In genomic region chr6:4256969-4257368, GRCh38 we compare ENCODE assay signal across 30 cellular contexts.
DNase-seq lines count a peak whose midpoint lies in the region; ATAC-seq and TF ChIP-seq lines count a peak whose summit lies in the region.
"Had no signal": no experiment of that assay in that cellular context is flagged by ENCODE, and none has a peak within 500 bp of the region (broad histone marks: within the 10 kb centered on the region; RNA-seq: fewer than 3 reads in every experiment).

No MANE protein-coding gene starts in this region.

- DNase-seq in AG09309 (ENCODE audit: low read depth) (peak; percentile 1), GM04503 (ENCODE audit: low read depth) (peak; percentile 4), amniotic epithelial cell (ENCODE audit: low read depth) (peak; percentile 84), iris pigment epithelial cell (ENCODE audit: low read depth) (peak; percentile 35), Caco-2 (no peak), mesenteric fat pad (ENCODE audit: low spot score) (no peak)
- no peak for DNase-seq in effector CD4-positive, alpha-beta T cell
- DNase-seq: activated CD4-positive, alpha-beta memory T cell treated with anti-CD3 and anti-CD28 coated beads, Interleukin-2, amount 10 ng/mL, durations not matched to agents 7 days and 5 days; activated CD4-positive, alpha-beta T cell treated with anti-CD3 and anti-CD28 coated beads for 1 hour; activated CD8-positive, alpha-beta memory T cell treated with anti-CD3 and anti-CD28 coated beads, Interleukin-2, amount 50 U/mL, for 48 hours; activated naive CD4-positive, alpha-beta T cell treated with anti-CD3 and anti-CD28 coated beads, Interleukin-2, amount 50 U/mL, for 16 hours; amniotic stem cell; CD8-positive, alpha-beta memory T cell; DMS153; effector CD8-positive, alpha-beta T cell; glutamatergic neuron; islet precursor cell; left ventricle myocardium inferior; NCI-H1048; NCI-H1694; NCI-H510A; stimulated activated CD4-positive, alpha-beta T cell treated with anti-CD3 and anti-CD28 coated beads, Interleukin-2, amount 100 ng/mL, for 24 hours; stimulated activated naive CD8-positive, alpha-beta T cell treated with anti-CD3 and anti-CD28 coated beads, Interleukin-15, Interleukin-2, amounts not matched to agents 100 U/mL and 50 U/mL, for 24 hours; T-helper 17 cell had no signal

- H3K4me3 Mint-ChIP-seq in Caco-2 (ENCODE audit: unreplicated experiment): no peak overlapping the region
- H3K4me3 Mint-ChIP-seq: activated CD4-positive, alpha-beta memory T cell treated with anti-CD3 and anti-CD28 coated beads, Interleukin-2, amount 10 ng/mL, durations not matched to agents 7 days and 5 days; activated T-helper 17 cell treated with anti-CD3 and anti-CD28 coated beads, Interleukin-2, amount 50 U/mL, for 72 hours; B cell; CD8-positive, alpha-beta memory T cell; T-helper 17 cell had no signal

- POLR2A ChIA-PET in Caco-2 (lab: Charles Lee): no interaction called here

- CTCF ChIA-PET in Caco-2 (lab: Charles Lee): no interaction called here

- H3K27ac Mint-ChIP-seq in Caco-2 (ENCODE audit: unreplicated experiment): no peak overlapping the region
- H3K27ac Mint-ChIP-seq: activated CD4-positive, alpha-beta memory T cell treated with anti-CD3 and anti-CD28 coated beads, Interleukin-2, amount 10 ng/mL, durations not matched to agents 7 days and 5 days; activated T-helper 17 cell treated with anti-CD3 and anti-CD28 coated beads, Interleukin-2, amount 50 U/mL, for 72 hours; B cell; T-helper 17 cell had no signal

- H3K4me3 ChIP-seq in AG09309 (ENCODE audit: control insufficient read depth, low read depth, low read length) (no peak overlapping the region), Caco-2 (ENCODE audit: low read depth, low read length) (no peak overlapping the region)
- H3K4me3 ChIP-seq: breast epithelium, left ventricle myocardium inferior had no signal

- peaks cover 5% of the 10 kb centered on the region for H3K36me3 Mint-ChIP-seq in Caco-2 (ENCODE audit: insufficient read depth, unreplicated experiment)
- H3K36me3 Mint-ChIP-seq: CD8-positive, alpha-beta memory T cell had no signal

- no peaks in the 10 kb centered on the region for H3K36me3 ChIP-seq in Caco-2 (ENCODE audit: control insufficient read depth, insufficient read depth, low read length)
- H3K36me3 ChIP-seq: breast epithelium, left ventricle myocardium inferior had no signal

- no peaks in the 10 kb centered on the region for H3K9me3 ChIP-seq in Caco-2
- H3K9me3 ChIP-seq: breast epithelium, left ventricle myocardium inferior had no signal

- H3K4me1 Mint-ChIP-seq in Caco-2 (ENCODE audit: low read depth, unreplicated experiment): peaks cover 10% of the 10 kb centered on the region
- H3K4me1 Mint-ChIP-seq: activated CD4-positive, alpha-beta memory T cell treated with anti-CD3 and anti-CD28 coated beads, Interleukin-2, amount 10 ng/mL, durations not matched to agents 7 days and 5 days; activated T-helper 17 cell treated with anti-CD3 and anti-CD28 coated beads, Interleukin-2, amount 50 U/mL, for 72 hours; B cell; CD8-positive, alpha-beta memory T cell; T-helper 17 cell had no signal

- TF ChIP-seq CTCF in AG09309 (IDR thresholded peaks at IDR 0.05; ENCODE audit: control insufficient read depth, insufficient read depth, low read depth, low read length, missing control alignments) (no peak), Caco-2 (IDR thresholded peaks at IDR 0.05; ENCODE audit: insufficient read depth in 1 of 2, low read depth in 1 of 2, low read length in 1 of 2, severe bottlenecking in 1 of 2, unreplicated experiment in 1 of 2) (no peak)

- no peaks in the 10 kb centered on the region for H3K9me3 Mint-ChIP-seq in Caco-2 (ENCODE audit: unreplicated experiment)
- H3K9me3 Mint-ChIP-seq: activated T-helper 17 cell treated with anti-CD3 and anti-CD28 coated beads, Interleukin-2, amount 50 U/mL, for 72 hours had no signal

- no peak for ATAC-seq in GM19395 (IDR thresholded peaks at IDR 0.05; ENCODE audit: unreplicated experiment)
- ATAC-seq: activated T-helper 17 cell treated with anti-CD3 and anti-CD28 coated beads, Interleukin-2, amount 50 U/mL, for 72 hours; right cardiac atrium; SK-N-SH treated with all-trans-retinoic acid at 6 μM for 48 hours; stimulated activated naive CD8-positive, alpha-beta T cell treated with anti-CD3 and anti-CD28 coated beads, Interleukin-15, Interleukin-2, amounts not matched to agents 100 U/mL and 50 U/mL, for 24 hours; T-helper 17 cell had no signal

- H3K4me1 ChIP-seq in Caco-2: peaks cover 13% of the 10 kb centered on the region

- no TSS peak for BruUV-seq in Caco-2 (replicated peaks; lab: Mats Ljungman, UMichigan)

- no peaks in the 10 kb centered on the region for H3K27me3 ChIP-seq in Caco-2 (replicated peaks; ENCODE audit: control insufficient read depth, insufficient read depth, low read length)
- H3K27me3 ChIP-seq: breast epithelium had no signal

- intact Hi-C loops in Caco-2 (cut with micrococcal nuclease; ENCODE audit: unreplicated experiment): no loop called here

- no peaks in the 10 kb centered on the region for H3K27me3 Mint-ChIP-seq in Caco-2 (ENCODE audit: insufficient read depth, unreplicated experiment)

Comparison
In these comparisons a context has a peak if more than half of its experiments do, and no peak if none do; other contexts are left out.
1. DNase-seq: peak in AG09309 (single experiment), GM04503 (single experiment), amniotic epithelial cell (single experiment) and iris pigment epithelial cell (single experiment); none in Caco-2 (0 of 2), effector CD4-positive, alpha-beta T cell (single experiment) and mesenteric fat pad (single experiment).